8 cellular contexts compared by ENCODE assay signal in genomic region chr10:37976880-37977203, GRCh38. TPM values are rescaled to one million over a fixed set of nuclear protein-coding genes. Genes with fewer than 3 reads are reported as not detected.
DNase-seq lines count a peak whose midpoint lies in the region; ATAC-seq and TF ChIP-seq lines count a peak whose summit lies in the region.

No MANE protein-coding gene starts in this region.

- H3K4me3 ChIP-seq in BE2C (ENCODE audit: low read depth, low read length) (peak overlapping the region; percentile 69), breast epithelium (peak overlapping the region; percentile 88 to 96 (median 95))
- H3K4me3 ChIP-seq in naive thymus-derived CD4-positive, alpha-beta T cell (ENCODE audit: low read length), result peak overlapping the region; percentile 62

- CTCF ChIA-PET in naive thymus-derived CD4-positive, alpha-beta T cell (lab: Charles Lee), result interaction anchor here (0.6 to 1.2 kb wide), 6 partner anchors 13 to 117 kb away, joined by 3 to 5 read pairs (median 4); partner anchors contain the start of genes ZNF33A and ZNF37A

- DNase-seq in BE2C, result no peak
- no peak for DNase-seq in breast epithelium (ENCODE audit: low spot score in 2 of 2)
- no peak for DNase-seq in naive thymus-derived CD4-positive, alpha-beta T cell
- no peak for DNase-seq in T-helper 9 cell
- no peak for DNase-seq in effector CD4-positive, alpha-beta T cell

- no peaks in the 10 kb centered on the region for H3K9me3 ChIP-seq in BE2C
- H3K9me3 ChIP-seq in breast epithelium, result no peaks in the 10 kb centered on the region
- no peaks in the 10 kb centered on the region for H3K9me3 ChIP-seq in naive thymus-derived CD4-positive, alpha-beta T cell (ENCODE audit: control insufficient read depth in 2 of 3, low read length in 3 of 3)

- ATAC-seq in HG03354 (IDR thresholded peaks at IDR 0.05; ENCODE audit: poor library complexity, severe bottlenecking, unreplicated experiment), result peak; percentile 0
- ATAC-seq in naive thymus-derived CD4-positive, alpha-beta T cell, result no peak
- ATAC-seq in HG02763 (IDR thresholded peaks at IDR 0.05; ENCODE audit: unreplicated experiment), result no peak
- no peak for ATAC-seq in GM19035 (IDR thresholded peaks at IDR 0.05; ENCODE audit: unreplicated experiment)

- peaks cover 0 to 13% (median 6%) of the 10 kb centered on the region in 5 donors for H3K36me3 Mint-ChIP-seq in naive thymus-derived CD4-positive, alpha-beta T cell

- POLR2A ChIA-PET in naive thymus-derived CD4-positive, alpha-beta T cell (lab: Charles Lee), result interaction anchor here (0.8 to 3.5 kb wide), 8 partner anchors 12 to 426 kb away, joined by 3 to 25 read pairs (median 4); partner anchors contain the start of genes ZNF248, ZNF33A and ZNF37A

- peak overlapping the region; percentile 99 for H3K27ac ChIP-seq in breast epithelium
- peak overlapping the region; percentile 95 for H3K27ac ChIP-seq in naive thymus-derived CD4-positive, alpha-beta T cell (ENCODE audit: low read depth, low read length)

- intact Hi-C loops in breast epithelium (cut with DNase I; ENCODE audit: low total_unique reads), result no loop called here
- intact Hi-C loops in naive thymus-derived CD4-positive, alpha-beta T cell (cut with micrococcal nuclease), result loop anchor here (1.0 to 10.0 kb wide), 7 partner anchors 33 to 425 kb away; partner anchors contain the start of genes ZNF248 (in 2 of the 2), ZNF33A (in 2 of the 2) and ZNF37A (in 2 of the 2)

- peaks cover 19 to 36% (median 27%) of the 10 kb centered on the region in 7 donors for H3K4me1 Mint-ChIP-seq in naive thymus-derived CD4-positive, alpha-beta T cell

- H3K27me3 ChIP-seq in BE2C, result no peaks in the 10 kb centered on the region
- H3K27me3 ChIP-seq in breast epithelium, result no peaks in the 10 kb centered on the region
- no peaks in the 10 kb centered on the region for H3K27me3 ChIP-seq in naive thymus-derived CD4-positive, alpha-beta T cell (ENCODE audit: control insufficient read depth in 2 of 2, insufficient read depth in 2 of 2, low read length in 2 of 2)

- H3K36me3 ChIP-seq in BE2C (no peaks in the 10 kb centered on the region), breast epithelium (no peaks in the 10 kb centered on the region)
- H3K36me3 ChIP-seq in naive thymus-derived CD4-positive, alpha-beta T cell (ENCODE audit: control insufficient read depth in 2 of 3, insufficient read depth in 3 of 3, low read length in 3 of 3), result no peaks in the 10 kb centered on the region

- H3K9me3 Mint-ChIP-seq in naive thymus-derived CD4-positive, alpha-beta T cell, result peaks cover 0 to 4% (median 0%) of the 10 kb centered on the region in 11 donors

- H3K4me1 ChIP-seq in BE2C (no peaks in the 10 kb centered on the region), breast epithelium (no peaks in the 10 kb centered on the region)
- H3K4me1 ChIP-seq in naive thymus-derived CD4-positive, alpha-beta T cell (ENCODE audit: control insufficient read depth in 2 of 2, insufficient read depth in 2 of 2, low read length in 2 of 2), result peaks cover 6 to 10% of the 10 kb centered on the region in 2 donors

- no peak for TF ChIP-seq POLR2A in breast epithelium (IDR thresholded peaks at IDR 0.05)

- TF ChIP-seq CTCF in BE2C (IDR thresholded peaks at IDR 0.05; ENCODE audit: low read depth, low read length) (no peak), breast epithelium (IDR thresholded peaks at IDR 0.05) (no peak)

- H3K27me3 Mint-ChIP-seq in naive thymus-derived CD4-positive, alpha-beta T cell, result peaks cover 0 to 2% (median 0%) of the 10 kb centered on the region in 5 donors

- peak overlapping the region; percentile 92 to 99 (median 97) for H3K27ac Mint-ChIP-seq in naive thymus-derived CD4-positive, alpha-beta T cell

- peak overlapping the region; percentile 87 to 100 (median 95) for H3K4me3 Mint-ChIP-seq in naive thymus-derived CD4-positive, alpha-beta T cell

RNA-seq across cellular contexts. Expression of gene ZNF25, which starts 0.4 kb away (rescaled TPM):
- 7.3 TPM for polyA plus RNA-seq in BE2C (2012; ENCODE audit: insufficient read depth, insufficient read length, low read depth)
- 10 to 100 TPM; 13.8 to 23.4 (median 16.0) TPM for total RNA-seq in breast epithelium
- total RNA-seq in naive thymus-derived CD4-positive, alpha-beta T cell, result 10 to 100 TPM in 3 of 5 experiments, 1 to 10 TPM in 2; 7.0 to 13.9 (median 10.1) TPM
- 1 to 10 TPM; 4.3 to 4.7 TPM for polyA plus RNA-seq in naive thymus-derived CD4-positive, alpha-beta T cell

RNA-seq across cellular contexts. Expression of gene ZNF33A, which starts 33.6 kb away (rescaled TPM):
- polyA plus RNA-seq in BE2C (2012; ENCODE audit: insufficient read depth, insufficient read length, low read depth), result 10.2 TPM
- total RNA-seq in breast epithelium, result 10 to 100 TPM; 25.4 to 73.6 (median 34.7) TPM
- total RNA-seq in naive thymus-derived CD4-positive, alpha-beta T cell, result 10 to 100 TPM; 36.5 to 74.2 (median 46.3) TPM
- polyA plus RNA-seq in naive thymus-derived CD4-positive, alpha-beta T cell, result 10 to 100 TPM; 14.6 to 21.3 TPM
